22 cellular contexts compared by ENCODE assay signal in genomic region chr6:135673671-135674309, GRCh38.
DNase-seq lines count a peak whose midpoint lies in the region; ATAC-seq and TF ChIP-seq lines count a peak whose summit lies in the region.
"Had no signal": no experiment of that assay in that cellular context is flagged by ENCODE, and none has a peak within 500 bp of the region (broad histone marks: within the 10 kb centered on the region; RNA-seq: fewer than 3 reads in every experiment).

No MANE protein-coding gene starts in this region.

- no peak for ATAC-seq in HG02840 (IDR thresholded peaks at IDR 0.05; ENCODE audit: low FRiP score, unreplicated experiment)
- ATAC-seq: HCT116, right cardiac atrium had no signal

- DNase-seq in stimulated activated CD4-positive, alpha-beta T cell treated with anti-CD3 and anti-CD28 coated beads, Interleukin-12 subunit alpha, Interleukin-12 subunit beta, amount 100 ng/mL, for 48 hours (ENCODE audit: low read depth in 2 of 3, low spot score in 1 of 3) = peak in 2 of 3 donors; percentile 7 to 8
- no peak for DNase-seq in stimulated activated CD4-positive, alpha-beta T cell treated with anti-CD3 and anti-CD28 coated beads, Interleukin-12 subunit alpha, Interleukin-12 subunit beta, amount 100 ng/mL, for 4 hours
- DNase-seq in RPMI7951 (ENCODE audit: low read depth) (peak; percentile 68), fibroblast of mammary gland (ENCODE audit: low read depth) (peak; percentile 58), stromal cell of bone marrow (ENCODE audit: low read depth) (peak; percentile 40), NCI-H2107 (lab: John Stamatoyannopoulos, UW) (no peak), substantia nigra (lab: John Stamatoyannopoulos, UW) (no peak)
- DNase-seq: AML-193, esophagus squamous epithelium, KG1, kidney, NCI-H1048, NCI-H774, PC-9, right cardiac atrium, SK-N-SH, testis had no signal

- no peak overlapping the region for H3K4me3 ChIP-seq in fibroblast of mammary gland (ENCODE audit: control insufficient read depth, low read depth, low read length)
- H3K4me3 ChIP-seq: cardiac muscle cell, esophagus squamous epithelium, PC-9, testis had no signal

- H3K27ac ChIP-seq in substantia nigra (ENCODE audit: low read depth, low read length, poor library complexity, severe bottlenecking) = no peak overlapping the region
- H3K27ac ChIP-seq: cardiac muscle cell, esophagus squamous epithelium, HL-60, neutrophil, PC-9, testis had no signal

- no peak for TF ChIP-seq CTCF in fibroblast of mammary gland (conservative IDR thresholded peaks at IDR 0.05; ENCODE audit: control insufficient read depth, insufficient read depth, low read depth, low read length)

Comparison
In these comparisons a context has a peak if more than half of its experiments do, and no peak if none do; other contexts are left out.
1. DNase-seq: peak in stimulated activated CD4-positive, alpha-beta T cell treated with anti-CD3 and anti-CD28 coated beads, Interleukin-12 subunit alpha, Interleukin-12 subunit beta, amount 100 ng/mL, for 48 hours (2 of 3), RPMI7951 (single experiment), fibroblast of mammary gland (single experiment) and stromal cell of bone marrow (single experiment); none in stimulated activated CD4-positive, alpha-beta T cell treated with anti-CD3 and anti-CD28 coated beads, Interleukin-12 subunit alpha, Interleukin-12 subunit beta, amount 100 ng/mL, for 4 hours (single experiment), NCI-H2107 (single experiment) and substantia nigra (0 of 49).